ENCODE assay signal across 26 cellular contexts in the genomic region with DNA sequence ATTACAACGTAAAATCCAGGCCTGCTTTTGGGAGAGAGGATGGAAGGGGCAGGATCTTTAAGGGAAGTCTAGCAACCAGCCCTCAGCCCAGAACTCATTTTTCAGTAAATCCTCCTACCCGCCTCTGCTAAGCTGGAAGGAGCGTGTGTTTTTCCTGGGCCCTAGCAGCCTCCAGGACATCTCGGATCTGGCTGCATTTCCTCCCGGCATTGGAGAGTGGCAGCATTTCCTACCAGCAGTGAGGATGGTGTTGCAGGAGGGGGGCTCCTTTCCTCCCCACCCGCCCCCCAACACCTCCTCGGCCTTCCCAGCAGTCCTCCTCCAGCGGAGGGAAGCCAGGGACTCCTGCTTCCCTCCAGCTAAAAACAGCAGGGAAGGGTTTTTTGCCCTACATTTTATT. TPM values are rescaled to one million over a fixed set of nuclear protein-coding genes. Genes with fewer than 3 reads are reported as not detected.
DNase-seq lines count a peak whose midpoint lies in the region; ATAC-seq, FAIRE-seq and TF ChIP-seq lines count a peak whose summit lies in the region.
"Had no signal": no experiment of that assay in that cellular context is flagged by ENCODE, and none has a peak within 500 bp of the region (broad histone marks: within the 10 kb centered on the region; RNA-seq: fewer than 3 reads in every experiment).

No MANE protein-coding gene starts in this region.

- no peak overlapping the region for H4K5ac ChIP-seq in H1 (ENCODE audit: insufficient read length, low read depth, low read length)

- FAIRE-seq in H1 (lab: Jason Lieb, UNC), result no peak
- FAIRE-seq: A549, HTR-8/SVneo had no signal

- no peak overlapping the region for H2BK12ac ChIP-seq in H1 (ENCODE audit: low read depth, low read length)

- ATAC-seq in CD4-positive, alpha-beta T cell (ENCODE audit: poor library complexity), result no peak
- no peak for ATAC-seq in HG02759 (IDR thresholded peaks at IDR 0.05; ENCODE audit: unreplicated experiment)
- ATAC-seq: A549; activated naive CD8-positive, alpha-beta T cell treated with anti-CD3 and anti-CD28 coated beads, Interleukin-2, amount 50 U/mL, for 24 hours; left colon had no signal

- TF ChIP-seq EP300 in H1 (IDR thresholded peaks at IDR 0.05; ENCODE audit: borderline replicate concordance in 1 of 2, low read depth in 2 of 2, low read length in 2 of 2), result no peak

- no peaks in the 10 kb centered on the region for H3K23me2 ChIP-seq in H1 (ENCODE audit: low read depth, low read length)

- H3K27me3 ChIP-seq in AG04450 (ENCODE audit: control insufficient read depth, insufficient read depth, low read length) (no peaks in the 10 kb centered on the region), HUES48 (ENCODE audit: control insufficient read depth, insufficient read depth, low read length) (no peaks in the 10 kb centered on the region), H1 (replicated peaks in 1 of 4; ENCODE audit: control insufficient read depth in 3 of 4, extremely low read depth in 1 of 4, insufficient read depth in 3 of 4, low read length in 3 of 4) (no peaks in the 10 kb centered on the region)
- H3K27me3 ChIP-seq in CD4-positive, alpha-beta T cell (ENCODE audit: control insufficient read depth, insufficient read depth, low read length), result no peaks in the 10 kb centered on the region
- H3K27me3 ChIP-seq: stomach, thyroid gland had no signal

- H2BK120ac ChIP-seq in H1 (replicated peaks; ENCODE audit: low read depth, low read length), result no peak overlapping the region

- TF ChIP-seq POLR2A in H1 (IDR thresholded peaks at IDR 0.05; ENCODE audit: control extremely low read depth in 1 of 2, low read depth in 2 of 2, low read length in 2 of 2), result no peak

- H3K36me3 ChIP-seq in HUES48 (ENCODE audit: control insufficient read depth, insufficient read depth, low read length), result peaks cover 24% of the 10 kb centered on the region
- H3K36me3 ChIP-seq in H1 (ENCODE audit: control insufficient read depth in 2 of 4, insufficient read depth in 4 of 4, low read length in 3 of 4), result peaks cover 0 to 33% (median 16%) of the 10 kb centered on the region in 4 experiments; a peak in 7 of 8 replicates
- peaks cover 31% of the 10 kb centered on the region for H3K36me3 ChIP-seq in mesodermal cell (ENCODE audit: control insufficient read depth, insufficient read depth, low read length)

- peaks cover 30% of the 10 kb centered on the region for H3K36me3 Mint-ChIP-seq in CD4-positive, alpha-beta T cell (ENCODE audit: low read depth)

- H3K9ac ChIP-seq in HUES48 (ENCODE audit: low read depth, low read length) (no peak overlapping the region), H1 (replicated peaks in 1 of 4; ENCODE audit: extremely low read depth in 1 of 4, low read depth in 3 of 4, low read length in 3 of 4) (no peak overlapping the region)

- H3K27ac Mint-ChIP-seq in CD4-positive, alpha-beta T cell, result no peak overlapping the region
- H3K27ac Mint-ChIP-seq: activated naive CD8-positive, alpha-beta T cell treated with anti-CD3 and anti-CD28 coated beads, Interleukin-2, amount 50 U/mL, for 24 hours; B cell; T-helper 1 cell treated with Interleukin-12 subunit alpha and Interleukin-12 subunit beta and Interleukin-4 antibody, amounts not matched to agents 30 μg/mL and 1 μg/mL, for 36 hours had no signal

- TF ChIP-seq RAD21 in H1 (IDR thresholded peaks at IDR 0.05 in 1 of 2, conservative IDR thresholded peaks at IDR 0.05 in 1 of 2; ENCODE audit: low read depth in 2 of 2, low read length in 2 of 2), result peak in 1 of 2 experiments; percentile 13; a peak in 2 of 4 replicates

- H3K27ac ChIP-seq in AG04450 (ENCODE audit: low read depth, low read length), result peak overlapping the region; percentile 11
- H3K27ac ChIP-seq in HUES48 (ENCODE audit: low read depth, low read length), result peak overlapping the region; percentile 71
- H3K27ac ChIP-seq in H1 (ENCODE audit: low read depth, low read length), result 0 out of 2 replicates have a peak overlapping the region, but pooled peaks have one; percentile 1
- H3K27ac ChIP-seq in mesodermal cell (ENCODE audit: low read depth, low read length, severe bottlenecking), result peak overlapping the region; percentile 67
- no peak overlapping the region for H3K27ac ChIP-seq in CD4-positive, alpha-beta T cell (ENCODE audit: low read depth, low read length)
- H3K27ac ChIP-seq: A549, stomach, thyroid gland had no signal

- H3K4me1 Mint-ChIP-seq in CD4-positive, alpha-beta T cell (ENCODE audit: low read depth), result peaks cover 1% of the 10 kb centered on the region
- H3K4me1 Mint-ChIP-seq: naive B cell had no signal

- CTCF ChIA-PET in AG04450 (lab: Charles Lee) (interaction anchor here (1.6 kb wide), 1 partner anchor 35 kb away, joined by 5 read pairs; no protein-coding TSS in a partner anchor), H1 (lab: Charles Lee; ENCODE audit: partially characterized antibody) (interaction anchor here (0.6 to 2.8 kb wide), 6 partner anchors 10 to 125 kb away, joined by 3 to 14 read pairs (median 3); no protein-coding TSS in a partner anchor)
- CTCF ChIA-PET in CD4-positive, alpha-beta T cell (lab: Charles Lee), result no interaction called here

- H3K79me2 ChIP-seq in H1 (ENCODE audit: control insufficient read depth in 1 of 2, insufficient read depth in 2 of 2, low read length in 2 of 2), result no peaks in the 10 kb centered on the region

- H4K20me1 ChIP-seq in H1 (replicated peaks in 1 of 2; ENCODE audit: control insufficient read depth in 1 of 2, insufficient read depth in 2 of 2, low read length in 2 of 2), result no peaks in the 10 kb centered on the region

- no peak overlapping the region for H3K4me3 ChIP-seq in AG04450 (ENCODE audit: low read depth, low read length)
- no peak overlapping the region for H3K4me3 ChIP-seq in HUES48 (ENCODE audit: low read depth, low read length)
- H3K4me3 ChIP-seq in H1 (ENCODE audit: extremely low read depth in 1 of 4, insufficient read depth in 2 of 4, low read depth in 3 of 4, low read length in 4 of 4), result no peak overlapping the region
- no peak overlapping the region for H3K4me3 ChIP-seq in mesodermal cell (ENCODE audit: extremely low read depth, insufficient read depth, low read length, poor library complexity, severe bottlenecking)
- H3K4me3 ChIP-seq: A549, stomach, thyroid gland had no signal

- TF ChIP-seq CTCF in AG04450 (IDR thresholded peaks at IDR 0.05; ENCODE audit: low read depth, low read length) (no peak), H1 (IDR thresholded peaks at IDR 0.05; ENCODE audit: control extremely low read depth in 1 of 3, insufficient read depth in 1 of 3, low read depth in 1 of 3, low read length in 3 of 3) (no peak)
- TF ChIP-seq CTCF in CD4-positive, alpha-beta T cell (IDR thresholded peaks at IDR 0.05), result no peak

- H3K9me3 ChIP-seq in AG04450 (ENCODE audit: control insufficient read depth, insufficient read depth, low read length), result no peaks in the 10 kb centered on the region
- no peaks in the 10 kb centered on the region for H3K9me3 ChIP-seq in HUES48 (ENCODE audit: control insufficient read depth, insufficient read depth, low read length)
- H3K9me3 ChIP-seq in H1 (ENCODE audit: insufficient read depth in 2 of 2, low read depth in 1 of 2, low read length in 1 of 2), result no peaks in the 10 kb centered on the region
- no peaks in the 10 kb centered on the region for H3K9me3 ChIP-seq in mesodermal cell (ENCODE audit: control insufficient read depth, low read length)
- H3K9me3 ChIP-seq in CD4-positive, alpha-beta T cell (ENCODE audit: control insufficient read depth, low read length), result no peaks in the 10 kb centered on the region
- H3K9me3 ChIP-seq: A549, stomach, thyroid gland had no signal

- no peak overlapping the region for H3K23ac ChIP-seq in H1 (ENCODE audit: insufficient read length)

- H3K4me3 Mint-ChIP-seq in CD4-positive, alpha-beta T cell, result no peak overlapping the region
- H3K4me3 Mint-ChIP-seq: activated naive CD8-positive, alpha-beta T cell treated with anti-CD3 and anti-CD28 coated beads, Interleukin-2, amount 50 U/mL, for 24 hours; B cell; immature natural killer cell; naive B cell; T-helper 1 cell treated with Interleukin-12 subunit alpha and Interleukin-12 subunit beta and Interleukin-4 antibody, amounts not matched to agents 30 μg/mL and 1 μg/mL, for 36 hours had no signal

- POLR2A ChIA-PET in AG04450 (lab: Yijun Ruan, JAX), result no interaction called here
- POLR2A ChIA-PET in H1 (lab: Charles Lee; ENCODE audit: partially characterized antibody), result interaction anchor here (0.6 to 1.6 kb wide), 8 partner anchors 12 to 500 kb away, joined by 3 to 6 read pairs (median 3); a partner anchor contains a TSS
- POLR2A ChIA-PET in CD4-positive, alpha-beta T cell (lab: Charles Lee), result interaction anchor here (0.8 to 1.8 kb wide), 2 partner anchors 30 to 55 kb away, joined by 3 to 4 read pairs; a partner anchor contains a TSS

- H3K4ac ChIP-seq in H1 (replicated peaks; ENCODE audit: insufficient read length, low read depth, low read length), result no peak overlapping the region

- no peak overlapping the region for H3K56ac ChIP-seq in H1 (replicated peaks; ENCODE audit: insufficient read length, low read depth, low read length)

- H4K91ac ChIP-seq in H1 (replicated peaks; ENCODE audit: insufficient read length, low read length), result no peak overlapping the region

- H2BK15ac ChIP-seq in H1 (ENCODE audit: low read length), result no peak overlapping the region

- H3K27me3 Mint-ChIP-seq in CD4-positive, alpha-beta T cell, result no peaks in the 10 kb centered on the region
- H3K27me3 Mint-ChIP-seq: activated naive CD8-positive, alpha-beta T cell treated with anti-CD3 and anti-CD28 coated beads, Interleukin-2, amount 50 U/mL, for 24 hours; B cell; naive B cell had no signal

- no peak overlapping the region for H3K18ac ChIP-seq in H1 (ENCODE audit: extremely low read depth, low read length)

- H3K4me2 ChIP-seq in H1 (ENCODE audit: insufficient read depth in 1 of 2, low read depth in 2 of 2, low read length in 2 of 2), result 0 out of 4 replicates have a peak overlapping the region, but pooled peaks of 1 of the 2 experiments have one; percentile 3
- H3K4me2 ChIP-seq: A549 had no signal

- no peak overlapping the region for H3K14ac ChIP-seq in H1 (ENCODE audit: insufficient read length)

- no peaks in the 10 kb centered on the region for H3K9me3 Mint-ChIP-seq in CD4-positive, alpha-beta T cell
- H3K9me3 Mint-ChIP-seq: activated naive CD8-positive, alpha-beta T cell treated with anti-CD3 and anti-CD28 coated beads, Interleukin-2, amount 50 U/mL, for 24 hours; immature natural killer cell; naive B cell; T-helper 1 cell treated with Interleukin-12 subunit alpha and Interleukin-12 subunit beta and Interleukin-4 antibody, amounts not matched to agents 30 μg/mL and 1 μg/mL, for 36 hours had no signal

- no peak overlapping the region for H2BK5ac ChIP-seq in H1 (ENCODE audit: low read depth, low read length)

- intact Hi-C loops in CD4-positive, alpha-beta T cell (cut with DNase I, micrococcal nuclease), result no loop called here

- no peak overlapping the region for H2BK20ac ChIP-seq in H1 (ENCODE audit: low read length)

- H2AFZ ChIP-seq in H1 (ENCODE audit: low read length), result no peak overlapping the region

- 65% methylated on average over 8 of the region's 8 CpGs; no CpG with 5 or more reads in 1 of the 2 experiments for WGBS in H1 (ENCODE audit: extremely low coverage in 1 of 2, insufficient coverage in 1 of 2, insufficient read length in 1 of 2, insufficient replicate concordance in 2 of 2, low coverage in 1 of 2, low lambda C conversion rate in 2 of 2, missing lambda C conversion rate in 1 of 2), 2 experiments
- 70% methylated on average over 3 of the region's 8 CpGs; no CpG with 5 or more reads in 1 of the 2 experiments for WGBS in mesodermal cell (ENCODE audit: insufficient coverage in 2 of 2), 2 experiments

- H2AK5ac ChIP-seq in H1 (ENCODE audit: low read depth, low read length), result no peak overlapping the region

- no peak overlapping the region for H4K8ac ChIP-seq in H1 (ENCODE audit: extremely low read depth, insufficient read depth, low read length)

- H3K79me1 ChIP-seq in H1 (ENCODE audit: low read depth, low read length), result peaks cover 3% of the 10 kb centered on the region; the same call in 1 of the 2 replicates

- DNase-seq in AG04450 (ENCODE audit: low read depth, low spot score) (no peak), H1 (ENCODE audit: low read depth in 1 of 2, low spot score in 2 of 2) (no peak), LoVo (ENCODE audit: low spot score) (no peak), NOMO-1 treated with dmso at 0.1 percent for 144 hours (lab: John Stamatoyannopoulos, UW; ENCODE audit: unreplicated experiment) (no peak)
- DNase-seq in CD4-positive, alpha-beta T cell, result no peak
- DNase-seq: activated CD4-positive, alpha-beta T cell treated with anti-CD3 and anti-CD28 coated beads for 1 hour; activated effector memory CD4-positive, alpha-beta T cell treated with anti-CD3 and anti-CD28 coated beads, Interleukin-2, amount 50 U/mL, for 16 hours; activated naive CD8-positive, alpha-beta T cell treated with anti-CD3 and anti-CD28 coated beads, Interleukin-2, amount 50 U/mL, for 24 hours; DMS53; GDM1; immature natural killer cell; left colon; naive B cell; NCI-H1436; NCI-H2081 treated with DMSO at 0.1 percent for 48 hours; NCI-H774; RPMI8226; stomach; thyroid gland had no signal

- H3K4me1 ChIP-seq in HUES48 (ENCODE audit: control insufficient read depth, insufficient read depth, low read length) (peaks cover 17% of the 10 kb centered on the region), H1 (replicated peaks in 1 of 4; ENCODE audit: control insufficient read depth in 3 of 4, insufficient read depth in 4 of 4, low read length in 3 of 4) (peaks cover 5 to 10% (median 9%) of the 10 kb centered on the region in 4 experiments), mesodermal cell (ENCODE audit: control insufficient read depth, insufficient read depth, low read length, poor library complexity, severe bottlenecking) (peaks cover 26% of the 10 kb centered on the region)
- H3K4me1 ChIP-seq: A549 had no signal

RNA-seq across cellular contexts. Expression of a gene that starts 54.5 kb away (rescaled TPM):
- polyA plus RNA-seq in AG04450 (2011; rRNA removed) (12.9 and 18.4 TPM in 2 replicates), H1 (2011; rRNA removed) (14.4 and 41.7 TPM in 2 replicates)
- polyA minus RNA-seq in AG04450 (2011; rRNA and poly(A)+ RNA removed), result 19.4 and 28.1 TPM in 2 replicates
- total RNA-seq in H1 (2021; fragmentation: NEBNext Ultra II Directional; extraction: Animal tissue kit (Norgen Biotek cat#: 25700)), result 162 and 173 TPM in 2 replicates
- polyA plus RNA-seq in H1 (2011; cell fraction: cytosol; rRNA removed), result 24.9 TPM
- polyA plus RNA-seq in H1 (2011; cell fraction: nucleus; rRNA removed), result 69.2 TPM
- polyA plus RNA-seq in H1 (2012, experiment 1 of 2), result 25.3 to 46.8 TPM (median 37.4 TPM) in 4 replicates
- polyA plus RNA-seq in H1 (2012, experiment 2 of 2), result 3.1 TPM
- polyA plus RNA-seq in H1 (2013, experiment 1 of 2), result 49.7 TPM
- 50.6 TPM for polyA plus RNA-seq in H1 (2013, experiment 2 of 2)
- polyA minus RNA-seq in H1 (2011; rRNA and poly(A)+ RNA removed), result 100 and 161 TPM in 2 replicates
- 76.3 TPM for polyA minus RNA-seq in H1 (2011; cell fraction: cytosol; rRNA and poly(A)+ RNA removed)
- 135 TPM for polyA minus RNA-seq in H1 (2011; cell fraction: nucleus; rRNA and poly(A)+ RNA removed)
- 29.5 TPM for polyA plus RNA-seq in mesodermal cell (2013, experiment 1 of 2)
- polyA plus RNA-seq in mesodermal cell (2013, experiment 2 of 2), result 27.8 TPM
- total RNA-seq in CD4-positive, alpha-beta T cell, result 10 to 100 TPM; 86.3 to 87.1 TPM
